In genomic region chr15:89472785-89473256, GRCh38 we compare ENCODE assay signal across 8 cellular contexts. TPM values are rescaled to one million over a fixed set of nuclear protein-coding genes. Genes with fewer than 3 reads are reported as not detected.
A peak's percentile ranks its signal among the peaks of the same experiment; 100 is the strongest.
DNase-seq lines count a peak whose midpoint lies in the region; ATAC-seq and TF ChIP-seq lines count a peak whose summit lies in the region.

No MANE protein-coding gene starts in this region.

- no peak for TF ChIP-seq POLR2A in HCT116 (IDR thresholded peaks at IDR 0.05; ENCODE audit: borderline replicate concordance, extremely low read depth, insufficient read depth, insufficient read length)

- BruUV-seq in HCT116 (replicated peaks; lab: Mats Ljungman, UMichigan), result no TSS peak

- peaks cover 8% of the 10 kb centered on the region; the same call in 1 of the 2 replicates for H3K27me3 ChIP-seq in HCT116 (ENCODE audit: insufficient read depth, low read length)

- intact Hi-C loops in HCT116 (cut with micrococcal nuclease), result loop anchor here (1.0 kb wide), 1 partner anchor 115 kb away; no protein-coding TSS in a partner anchor

- no peak overlapping the region for H3K27ac Mint-ChIP-seq in immature natural killer cell

- DNase-seq in ELR (ENCODE audit: low read depth) (peak; percentile 59), HCT116 (ENCODE audit: low read depth, low spot score) (peak; percentile 48), NOMO-1 treated with DMSO at 0.1 percent for 48 hours (lab: John Stamatoyannopoulos, UW; ENCODE audit: unreplicated experiment) (peak; percentile 53), amniotic epithelial cell (ENCODE audit: low read depth) (peak; percentile 41), immature natural killer cell (peak in 2 of 3 donors; percentile 7 to 12)
- peak; percentile 16 for DNase-seq in stimulated activated CD4-positive, alpha-beta T cell treated with anti-CD3 and anti-CD28 coated beads, Interleukin-4, amount 100 ng/mL, for 24 hours
- DNase-seq in central memory CD4-positive, alpha-beta T cell, result no peak

- RAD21 ChIA-PET in HCT116 (lab: Charles Lee; ENCODE audit: low non-redundant PET in 1 of 2, low total read pairs in 2 of 2, uncharacterized antibody in 2 of 2, unreplicated experiment in 2 of 2), result interaction anchor here (1.4 to 2.4 kb wide), 2 partner anchors 114 to 116 kb away, joined by 6 to 14 read pairs (median 11); no protein-coding TSS in a partner anchor

- H3K4me1 Mint-ChIP-seq in immature natural killer cell, result peaks cover 0 to 6% of the 10 kb centered on the region in 2 donors

- no peaks in the 10 kb centered on the region for H3K79me2 ChIP-seq in HCT116 (ENCODE audit: insufficient read depth, low read length)

- no peaks in the 10 kb centered on the region for H3K9me3 Mint-ChIP-seq in immature natural killer cell

- no peak overlapping the region for H3K9ac ChIP-seq in HCT116 (ENCODE audit: low read length)

- peak; percentile 94 for TF ChIP-seq RAD21 in HCT116 (IDR thresholded peaks at IDR 0.05; ENCODE audit: low read depth)

- H3K9me2 ChIP-seq in HCT116 (ENCODE audit: insufficient read depth), result no peaks in the 10 kb centered on the region

- H3K4me1 ChIP-seq in HCT116 (ENCODE audit: control insufficient read depth in 1 of 2, insufficient read depth in 2 of 2, low read length in 2 of 2), result no peaks in the 10 kb centered on the region; a peak in 1 of 4 replicates

- peak; percentile 86 to 96 (median 93) for TF ChIP-seq CTCF in HCT116 (IDR thresholded peaks at IDR 0.05 in 2 of 3, conservative IDR thresholded peaks at IDR 0.05 in 1 of 3; ENCODE audit: borderline replicate concordance in 1 of 3, insufficient read depth in 1 of 3, low read depth in 2 of 3, low read length in 2 of 3)

- ATAC-seq in HCT116 (peak; percentile 99), GM21447 (IDR thresholded peaks at IDR 0.05; ENCODE audit: unreplicated experiment) (no peak)

- H2AFZ ChIP-seq in HCT116 (ENCODE audit: low read depth, low read length, poor library complexity, severe bottlenecking), result no peak overlapping the region

- no peaks in the 10 kb centered on the region for H3K9me3 ChIP-seq in HCT116 (ENCODE audit: control insufficient read depth in 1 of 2, insufficient read depth in 1 of 2, low read depth in 1 of 2, low read length in 2 of 2)

- POLR2A ChIA-PET in HCT116 (lab: Charles Lee), result no interaction called here

- peaks cover 0 to 14% (median 9%) of the 10 kb centered on the region in 3 donors for H3K27me3 Mint-ChIP-seq in immature natural killer cell (ENCODE audit: low read depth in 3 of 3)

- no peaks in the 10 kb centered on the region for H3K36me3 ChIP-seq in HCT116 (ENCODE audit: control insufficient read depth in 1 of 2, insufficient read depth in 2 of 2, low read length in 2 of 2)

- H3K36me3 Mint-ChIP-seq in immature natural killer cell, result no peaks in the 10 kb centered on the region

- no peaks in the 10 kb centered on the region for H4K20me1 ChIP-seq in HCT116 (ENCODE audit: insufficient read depth)

- H3K27ac ChIP-seq in HCT116 (ENCODE audit: low read depth, low read length), result no peak overlapping the region

- no peak overlapping the region for H3K4me3 Mint-ChIP-seq in immature natural killer cell

- CTCF ChIA-PET in HCT116 (lab: Charles Lee), result interaction anchor here (1.0 to 8.4 kb wide), 8 partner anchors 8 to 266 kb away, joined by 3 to 185 read pairs (median 4); no protein-coding TSS in a partner anchor

- no peak overlapping the region for H3K4me2 ChIP-seq in HCT116 (ENCODE audit: low read length)

- H3K4me3 ChIP-seq in HCT116 (replicated peaks in 1 of 2; ENCODE audit: low read depth in 1 of 2, low read length in 2 of 2), result no peak overlapping the region

TF ChIP-seq in HCT116, 20 proteins besides CTCF, POLR2A, EP300 and RAD21:
- no peak for TF ChIP-seq ZBTB33 (IDR thresholded peaks at IDR 0.05; ENCODE audit: extremely low read depth, insufficient replicate concordance, low read length)
- peak; percentile 48 for TF ChIP-seq REST (IDR thresholded peaks at IDR 0.05; ENCODE audit: low read depth)

RNA-seq across cellular contexts. Expression of gene RHCG, which starts 23.6 kb away (rescaled TPM):
- not detected for total RNA-seq in HCT116 (2021; ENCODE audit: unreplicated experiment)
- not detected in 2 replicates for polyA plus RNA-seq in HCT116 (2012)
- polyA plus RNA-seq in immature natural killer cell, result not detected
